ENCODE assay signal across 1 cellular context in genomic region chr15:56187665-56188064, GRCh38.
TF ChIP-seq lines count a peak whose summit lies in the region.

No MANE protein-coding gene starts in this region.

TF ChIP-seq in HepG2, 621 proteins besides CTCF, POLR2A, EP300 and RAD21 (continued from another document and continues in another):
- TF ChIP-seq DBP (CRISPR knock-in tag; IDR thresholded peaks at IDR 0.05; ENCODE audit: not compliant biosample characterization) = no peak
- no peak for TF ChIP-seq ZNF513 (CRISPR knock-in tag; conservative IDR thresholded peaks at IDR 0.05)
- TF ChIP-seq HOXA3 (CRISPR knock-in tag; IDR thresholded peaks at IDR 0.05) = no peak
- no peak for TF ChIP-seq THRA (CRISPR knock-in tag; IDR thresholded peaks at IDR 0.05; ENCODE audit: borderline replicate concordance)
- TF ChIP-seq ZNF761 (CRISPR knock-in tag; conservative IDR thresholded peaks at IDR 0.05) = no peak
- TF ChIP-seq MED8 (CRISPR knock-in tag; IDR thresholded peaks at IDR 0.05; ENCODE audit: insufficient replicate concordance) = no peak
- TF ChIP-seq ZNF562 (CRISPR knock-in tag; IDR thresholded peaks at IDR 0.05; ENCODE audit: borderline replicate concordance) = no peak
- TF ChIP-seq TCF7 (IDR thresholded peaks at IDR 0.05; ENCODE audit: low read depth) = peak; percentile 58
- no peak for TF ChIP-seq NFYC (CRISPR knock-in tag; IDR thresholded peaks at IDR 0.05)
- no peak for TF ChIP-seq TRAFD1 (CRISPR knock-in tag; IDR thresholded peaks at IDR 0.05; ENCODE audit: borderline replicate concordance)
- TF ChIP-seq PLSCR1 (CRISPR knock-in tag; IDR thresholded peaks at IDR 0.05; ENCODE audit: borderline replicate concordance) = no peak
- TF ChIP-seq KDM2A (CRISPR knock-in tag; IDR thresholded peaks at IDR 0.05; ENCODE audit: borderline replicate concordance, low read depth) = no peak
- no peak for TF ChIP-seq TFAP4 (IDR thresholded peaks at IDR 0.05; ENCODE audit: borderline replicate concordance, low read depth)
- no peak for TF ChIP-seq UBTF (CRISPR knock-in tag; IDR thresholded peaks at IDR 0.05)
- TF ChIP-seq SIN3B (IDR thresholded peaks at IDR 0.05; ENCODE audit: low read length) = no peak
- TF ChIP-seq BCLAF1 (IDR thresholded peaks at IDR 0.05) = no peak
- TF ChIP-seq HINFP (CRISPR knock-in tag; IDR thresholded peaks at IDR 0.05; ENCODE audit: low read depth) = no peak
- no peak for TF ChIP-seq ZNF615 (CRISPR knock-in tag; IDR thresholded peaks at IDR 0.05; ENCODE audit: borderline replicate concordance)
- TF ChIP-seq ZNF737 (CRISPR knock-in tag; IDR thresholded peaks at IDR 0.05; ENCODE audit: borderline replicate concordance) = no peak
- peak; percentile 17 for TF ChIP-seq SKI (IDR thresholded peaks at IDR 0.05; ENCODE audit: partially characterized antibody)
- no peak for TF ChIP-seq KAT8 (CRISPR knock-in tag; IDR thresholded peaks at IDR 0.05)
- TF ChIP-seq ZBTB44 (CRISPR knock-in tag; IDR thresholded peaks at IDR 0.05) = no peak
- no peak for TF ChIP-seq SMYD3 (CRISPR knock-in tag; IDR thresholded peaks at IDR 0.05)
- TF ChIP-seq ZNF878 (CRISPR knock-in tag; IDR thresholded peaks at IDR 0.05) = no peak
- no peak for TF ChIP-seq CSRNP2 (CRISPR knock-in tag; conservative IDR thresholded peaks at IDR 0.05; ENCODE audit: low read depth)
- TF ChIP-seq NCOA5 (CRISPR knock-in tag; IDR thresholded peaks at IDR 0.05) = no peak
- TF ChIP-seq PCBP1 (IDR thresholded peaks at IDR 0.05; ENCODE audit: borderline replicate concordance, low read depth, low read length) = no peak
- TF ChIP-seq FOXK2 (IDR thresholded peaks at IDR 0.05) = 0 out of 2 replicates have a peak, but pooled peaks have one; percentile 16
- no peak for TF ChIP-seq FOXM1 (CRISPR knock-in tag; IDR thresholded peaks at IDR 0.05)
- TF ChIP-seq STAT5B (CRISPR knock-in tag; IDR thresholded peaks at IDR 0.05) = no peak
- no peak for TF ChIP-seq ZNF546 (CRISPR knock-in tag; conservative IDR thresholded peaks at IDR 0.05)
- no peak for TF ChIP-seq ZNF235 (CRISPR knock-in tag; IDR thresholded peaks at IDR 0.05; ENCODE audit: borderline replicate concordance)
- no peak for TF ChIP-seq ZSCAN21 (CRISPR knock-in tag; IDR thresholded peaks at IDR 0.05; ENCODE audit: borderline replicate concordance)
- no peak for TF ChIP-seq ZNF460 (CRISPR knock-in tag; IDR thresholded peaks at IDR 0.05; ENCODE audit: borderline replicate concordance)
- TF ChIP-seq SP4 (CRISPR knock-in tag; IDR thresholded peaks at IDR 0.05) = no peak
- no peak for TF ChIP-seq ZNF800 (CRISPR knock-in tag; IDR thresholded peaks at IDR 0.05)
- TF ChIP-seq ZBTB42 (CRISPR knock-in tag; IDR thresholded peaks at IDR 0.05) = no peak
- TF ChIP-seq ZNF232 (CRISPR knock-in tag; IDR thresholded peaks at IDR 0.05; ENCODE audit: borderline replicate concordance) = no peak
- no peak for TF ChIP-seq ZNF556 (CRISPR knock-in tag; IDR thresholded peaks at IDR 0.05; ENCODE audit: borderline replicate concordance)
- no peak for TF ChIP-seq MAX (IDR thresholded peaks at IDR 0.05)
- TF ChIP-seq PTBP1 (IDR thresholded peaks at IDR 0.05; ENCODE audit: low read depth, low read length, poor library complexity, severe bottlenecking) = no peak
- no peak for TF ChIP-seq GTF3A (CRISPR knock-in tag; conservative IDR thresholded peaks at IDR 0.05)
- TF ChIP-seq KLF15 (CRISPR knock-in tag; IDR thresholded peaks at IDR 0.05; ENCODE audit: borderline replicate concordance) = no peak
- TF ChIP-seq GATAD1 (CRISPR knock-in tag; IDR thresholded peaks at IDR 0.05) = no peak
